In genomic region chr3:5554245-5554747, GRCh38 we compare ENCODE assay signal across 7 cellular contexts.
"Had no signal": no experiment of that assay in that cellular context is flagged by ENCODE, and none has a peak within 500 bp of the region (broad histone marks: within the 10 kb centered on the region; RNA-seq: fewer than 3 reads in every experiment).

No MANE protein-coding gene starts in this region.

- FAIRE-seq: G401.6, GM12878, GM12891, GM18507, GM19239 had no signal

- H3K4me3 ChIP-seq: GM12878 had no signal

- ATAC-seq: GM12878 had no signal

- DNase-seq: GDM1, GF-D8 had no signal
